ENCODE assay signal across 8 cellular contexts in genomic region chr1:1943834-1944570, GRCh38. TPM values are rescaled to one million over a fixed set of nuclear protein-coding genes. Genes with fewer than 3 reads are reported as not detected.
DNase-seq lines count a peak whose midpoint lies in the region; ATAC-seq, FAIRE-seq and TF ChIP-seq lines count a peak whose summit lies in the region.

No MANE protein-coding gene starts in this region.

- ATAC-seq in heart right ventricle (peak; percentile 68 to 86 (median 76)), sciatic nerve (peak; percentile 73), HG03460 (IDR thresholded peaks at IDR 0.05; ENCODE audit: unreplicated experiment) (no peak), GM18870 (IDR thresholded peaks at IDR 0.05; ENCODE audit: unreplicated experiment) (no peak)

- no peak overlapping the region for H3K27ac ChIP-seq in heart right ventricle

- H3K4me3 ChIP-seq in heart right ventricle: peak overlapping the region in 1 of 10 donors; percentile 12

- peak; percentile 72 to 94 (median 89) for TF ChIP-seq CTCF in heart right ventricle (IDR thresholded peaks at IDR 0.05)

- intact Hi-C loops in heart right ventricle (cut with DNase I): loop anchor here in 6 of 10 donors (1.0 to 10.0 kb wide), 5 partner anchors 100 to 221 kb away; no protein-coding TSS in a partner anchor
- intact Hi-C loops in sciatic nerve (cut with DNase I): no loop called here

- peaks cover 0 to 32% (median 10%) of the 10 kb centered on the region in 7 donors for H3K27me3 ChIP-seq in heart right ventricle

- 12 to 22% methylated on average over 37 of the region's 37 CpGs for WGBS in heart right ventricle, 2 donors

- peaks cover 0 to 19% (median 9%) of the 10 kb centered on the region in 9 donors for H3K4me1 ChIP-seq in heart right ventricle

- DNase-seq in AG08396 (ENCODE audit: low spot score) (peak; percentile 82), H54 (ENCODE audit: insufficient read length, low spot score) (peak; percentile 62), RKO (ENCODE audit: low spot score) (peak; percentile 66), heart right ventricle (peak; percentile 40 to 62), sciatic nerve (ENCODE audit: low spot score) (no peak)
- DNase-seq in activated naive CD4-positive, alpha-beta T cell (lab: John Stamatoyannopoulos, UW): peak in 3 of 4 experiments; percentile 20 to 66 (median 55)

- TF ChIP-seq POLR2A in H54 (IDR thresholded peaks at IDR 0.05; ENCODE audit: low read depth, low read length): no peak

- no peaks in the 10 kb centered on the region for H3K36me3 ChIP-seq in heart right ventricle

- H3K9me3 ChIP-seq in heart right ventricle: no peaks in the 10 kb centered on the region

- no peak for FAIRE-seq in H54 (lab: Jason Lieb, UNC)

RNA-seq across cellular contexts. Expression of gene TMEM52, which starts 24.9 kb away (rescaled TPM):
- total RNA-seq in heart right ventricle (1 to 10 TPM in 6 of 10 donors, under 1 TPM in 2, not detected in 2; 0.58 to 3.1 (median 1.9) TPM), sciatic nerve (0.80 TPM)
- 10 to 100 TPM in 1 of 2 donors, 1 to 10 TPM in 1; 1.0 to 11.5 TPM for polyA plus RNA-seq in heart right ventricle

RNA-seq across cellular contexts. Expression of gene CALML6, which starts 28.9 kb away (rescaled TPM):
- under 1 TPM in 2 of 10 donors, not detected in 8; 0.20 TPM for total RNA-seq in heart right ventricle
- under 1 TPM; 0.09 to 0.88 TPM for polyA plus RNA-seq in heart right ventricle
- 0.49 TPM for total RNA-seq in sciatic nerve

RNA-seq across cellular contexts. Expression of gene GNB1, which starts 53.1 kb away (rescaled TPM):
- total RNA-seq in heart right ventricle (100 to 1,000 TPM; 139 to 228 (median 174) TPM), sciatic nerve (280 TPM)
- 100 to 1,000 TPM in 1 of 2 donors, 10 to 100 TPM in 1; 64.9 to 109 TPM for polyA plus RNA-seq in heart right ventricle

RNA-seq across cellular contexts. Expression of gene CFAP74, which starts 59.6 kb away (rescaled TPM):
- total RNA-seq in heart right ventricle: not detected
- under 1 TPM in 1 of 2 donors, not detected in 1; 0.03 TPM for polyA plus RNA-seq in heart right ventricle
- total RNA-seq in sciatic nerve: 0.09 TPM

Comparison
In these comparisons a context has a peak if more than half of its experiments do, and no peak if none do; other contexts are left out.
1. ATAC-seq: peak in heart right ventricle (8 of 8) and sciatic nerve (single experiment); none in HG03460 (single experiment) and GM18870 (single experiment).